In the genomic region with DNA sequence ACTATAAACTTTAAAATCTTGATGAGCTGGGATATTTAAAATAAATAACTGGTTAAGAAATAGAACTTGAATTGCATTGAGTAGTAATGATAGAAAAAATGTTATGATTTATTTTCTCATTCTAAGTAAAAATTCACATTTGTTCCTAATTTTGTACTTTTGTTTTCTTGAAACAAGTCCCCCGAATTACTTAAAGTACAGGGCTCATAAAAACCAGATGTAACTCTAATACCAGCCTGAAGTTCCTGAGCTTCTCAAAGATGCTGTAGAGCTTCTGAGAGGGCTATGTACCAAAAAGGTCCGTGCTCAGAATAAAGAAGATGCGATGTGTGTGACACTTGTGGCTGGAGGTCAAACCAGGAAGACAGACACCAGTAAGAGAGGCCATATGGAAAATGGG, we compare ENCODE assay signal across 1 cellular context.
TF ChIP-seq lines count a peak whose summit lies in the region.

No MANE protein-coding gene starts in this region.

TF ChIP-seq in IMR-90, 13 proteins besides CTCF, POLR2A, EP300 and RAD21:
- TF ChIP-seq, protein P1, sequence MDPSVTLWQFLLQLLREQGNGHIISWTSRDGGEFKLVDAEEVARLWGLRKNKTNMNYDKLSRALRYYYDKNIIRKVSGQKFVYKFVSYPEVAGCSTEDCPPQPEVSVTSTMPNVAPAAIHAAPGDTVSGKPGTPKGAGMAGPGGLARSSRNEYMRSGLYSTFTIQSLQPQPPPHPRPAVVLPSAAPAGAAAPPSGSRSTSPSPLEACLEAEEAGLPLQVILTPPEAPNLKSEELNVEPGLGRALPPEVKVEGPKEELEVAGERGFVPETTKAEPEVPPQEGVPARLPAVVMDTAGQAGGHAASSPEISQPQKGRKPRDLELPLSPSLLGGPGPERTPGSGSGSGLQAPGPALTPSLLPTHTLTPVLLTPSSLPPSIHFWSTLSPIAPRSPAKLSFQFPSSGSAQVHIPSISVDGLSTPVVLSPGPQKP (IDR thresholded peaks at IDR 0.05; ENCODE audit: borderline replicate concordance, low read depth, low read length) = no peak
- no peak for TF ChIP-seq CEBPB (IDR thresholded peaks at IDR 0.05; ENCODE audit: low read depth, low read length)
- no peak for TF ChIP-seq MXI1 (IDR thresholded peaks at IDR 0.05; ENCODE audit: borderline replicate concordance, low read depth, low read length)
- TF ChIP-seq SMC3 (IDR thresholded peaks at IDR 0.05; ENCODE audit: low read depth, low read length) = no peak
- no peak for TF ChIP-seq CHD1 (IDR thresholded peaks at IDR 0.05; ENCODE audit: low read depth, low read length)
- TF ChIP-seq FOS (IDR thresholded peaks at IDR 0.05; ENCODE audit: low read depth, low read length) = no peak
- TF ChIP-seq NFE2L2 (IDR thresholded peaks at IDR 0.05; ENCODE audit: low read depth, low read length) = no peak
- no peak for TF ChIP-seq RFX5 (IDR thresholded peaks at IDR 0.05; ENCODE audit: low read depth, low read length)
- TF ChIP-seq RCOR1 (IDR thresholded peaks at IDR 0.05; ENCODE audit: insufficient replicate concordance, low read length) = no peak
- no peak for TF ChIP-seq MAZ (IDR thresholded peaks at IDR 0.05; ENCODE audit: borderline replicate concordance, low read depth, low read length)
- no peak for TF ChIP-seq BHLHE40 (IDR thresholded peaks at IDR 0.05; ENCODE audit: low read depth, low read length)
- no peak for TF ChIP-seq MAFK (IDR thresholded peaks at IDR 0.05; ENCODE audit: low read depth, low read length)
- TF ChIP-seq, protein P2, sequence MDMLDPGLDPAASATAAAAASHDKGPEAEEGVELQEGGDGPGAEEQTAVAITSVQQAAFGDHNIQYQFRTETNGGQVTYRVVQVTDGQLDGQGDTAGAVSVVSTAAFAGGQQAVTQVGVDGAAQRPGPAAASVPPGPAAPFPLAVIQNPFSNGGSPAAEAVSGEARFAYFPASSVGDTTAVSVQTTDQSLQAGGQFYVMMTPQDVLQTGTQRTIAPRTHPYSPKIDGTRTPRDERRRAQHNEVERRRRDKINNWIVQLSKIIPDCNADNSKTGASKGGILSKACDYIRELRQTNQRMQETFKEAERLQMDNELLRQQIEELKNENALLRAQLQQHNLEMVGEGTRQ (IDR thresholded peaks at IDR 0.05; ENCODE audit: low read depth, low read length) = no peak
